Comparison of ENCODE assay signal across 19 cellular contexts in the genomic region with DNA sequence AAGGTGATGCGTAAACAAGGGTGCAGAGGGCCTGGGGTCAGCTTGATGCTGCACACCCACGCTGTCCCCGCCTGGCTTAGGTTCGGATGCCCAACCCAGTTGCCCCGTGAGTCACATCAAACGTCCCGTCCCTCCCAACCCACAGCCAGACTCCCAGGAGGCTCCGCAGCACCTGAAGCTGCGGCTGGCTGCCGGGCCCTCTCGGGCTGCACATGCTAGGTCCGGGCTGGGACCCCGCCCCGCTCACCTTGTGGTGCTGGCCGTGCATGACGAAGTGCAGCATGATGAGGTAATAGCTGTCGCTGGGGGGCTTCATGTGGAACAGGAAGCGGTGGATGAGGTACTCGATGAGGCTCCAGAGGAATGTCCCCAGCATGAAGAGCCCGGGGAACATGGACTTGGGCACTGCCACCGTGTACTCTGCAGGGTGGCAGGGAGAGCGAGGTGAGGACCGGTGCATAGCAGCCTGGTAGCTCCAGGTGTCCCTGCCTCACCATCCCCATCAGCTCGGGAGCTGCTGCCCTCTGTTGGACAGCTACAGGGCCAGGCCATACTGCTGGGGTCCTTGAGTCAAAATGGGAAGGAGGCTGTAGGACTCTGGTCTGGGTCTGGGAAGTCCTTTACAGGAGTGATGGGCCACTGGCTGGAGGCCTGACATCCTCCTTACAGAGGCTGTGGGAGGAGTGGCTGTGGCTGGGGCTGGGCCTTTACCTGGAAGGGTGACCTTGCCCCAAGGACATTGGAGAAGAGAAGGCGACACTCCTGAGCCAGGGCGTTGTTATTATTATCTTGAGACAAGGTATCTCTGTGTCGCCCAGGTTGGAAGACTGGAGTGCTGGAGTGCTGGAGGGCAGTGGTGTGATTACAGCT. TPM values are rescaled to one million over a fixed set of nuclear protein-coding genes. Genes with fewer than 3 reads are reported as not detected.
DNase-seq lines count a peak whose midpoint lies in the region; ATAC-seq and TF ChIP-seq lines count a peak whose summit lies in the region.
"Had no signal": no experiment of that assay in that cellular context is flagged by ENCODE, and none has a peak within 500 bp of the region (broad histone marks: within the 10 kb centered on the region; RNA-seq: fewer than 3 reads in every experiment).

No MANE protein-coding gene starts in this region.

- no peaks in the 10 kb centered on the region for H3K36me3 Mint-ChIP-seq in HFFc6 (ENCODE audit: low read depth)
- H3K36me3 Mint-ChIP-seq: activated naive CD4-positive, alpha-beta T cell treated with anti-CD3 and anti-CD28 coated beads, Interleukin-2, amount 10 ng/mL, durations not matched to agents 7 days and 5 days had no signal

- no peak for ATAC-seq in GM21423 (IDR thresholded peaks at IDR 0.05; ENCODE audit: unreplicated experiment)
- no peak for ATAC-seq in HG03175 (IDR thresholded peaks at IDR 0.05; ENCODE audit: unreplicated experiment)
- ATAC-seq: gastroesophageal sphincter, left cardiac atrium had no signal

- no peak overlapping the region for H3K27ac Mint-ChIP-seq in HFFc6
- H3K27ac Mint-ChIP-seq: activated naive CD4-positive, alpha-beta T cell treated with anti-CD3 and anti-CD28 coated beads, Interleukin-2, amount 10 ng/mL, durations not matched to agents 7 days and 5 days had no signal

- H3K27ac ChIP-seq in brain microvascular endothelial cell (no peak overlapping the region), substantia nigra (ENCODE audit: low read depth, low read length, poor library complexity, severe bottlenecking) (peak overlapping the region; percentile 42)
- H3K27ac ChIP-seq: gastroesophageal sphincter, right atrium auricular region had no signal

- H3K9me3 Mint-ChIP-seq in HFFc6: no peaks in the 10 kb centered on the region
- H3K9me3 Mint-ChIP-seq: activated naive CD4-positive, alpha-beta T cell treated with anti-CD3 and anti-CD28 coated beads, Interleukin-2, amount 10 ng/mL, durations not matched to agents 7 days and 5 days; central memory CD8-positive, alpha-beta T cell had no signal

- in situ Hi-C loops in brain microvascular endothelial cell (cut with HindIII; ENCODE audit: low pct_ligation_motif_present, low sequenced_read_pairs): no loop called here

- TF ChIP-seq CTCF in HFFc6 (IDR thresholded peaks at IDR 0.05): peak; percentile 22; the same call in 1 of the 2 replicates
- peak; percentile 20 for TF ChIP-seq CTCF in brain microvascular endothelial cell (IDR thresholded peaks at IDR 0.05; ENCODE audit: low read depth, low read length, missing control alignments)

- H3K36me3 ChIP-seq in brain microvascular endothelial cell (replicated peaks): no peaks in the 10 kb centered on the region
- H3K36me3 ChIP-seq: gastroesophageal sphincter, right atrium auricular region had no signal

- no peak overlapping the region for H3K4me3 ChIP-seq in brain microvascular endothelial cell (ENCODE audit: low read depth, low read length)
- H3K4me3 ChIP-seq: gastroesophageal sphincter, right atrium auricular region had no signal

- DNase-seq in HFFc6: no peak
- no peak for DNase-seq in brain microvascular endothelial cell
- no peak for DNase-seq in substantia nigra (lab: John Stamatoyannopoulos, UW)
- DNase-seq in NCI-H1930 (lab: John Stamatoyannopoulos, UW): no peak
- DNase-seq: activated CD8-positive, alpha-beta memory T cell treated with anti-CD3 and anti-CD28 coated beads for 24 hours; activated naive CD4-positive, alpha-beta T cell treated with anti-CD3 and anti-CD28 coated beads, Interleukin-2, amount 10 ng/mL, durations not matched to agents 7 days and 5 days; activated T-cell treated with anti-CD3 and anti-CD28 coated beads, Interleukin-2, amount 50 U/mL, for 48 hours; anterior cingulate cortex; erythroblast; left cardiac atrium; mesenchymal stem cell; NCI-H524; SW 1271 had no signal

- H3K4me3 Mint-ChIP-seq in HFFc6: no peak overlapping the region
- H3K4me3 Mint-ChIP-seq: activated naive CD4-positive, alpha-beta T cell treated with anti-CD3 and anti-CD28 coated beads, Interleukin-2, amount 10 ng/mL, durations not matched to agents 7 days and 5 days; central memory CD8-positive, alpha-beta T cell had no signal

- no peaks in the 10 kb centered on the region for H3K27me3 ChIP-seq in brain microvascular endothelial cell (replicated peaks)
- H3K27me3 ChIP-seq: right atrium auricular region had no signal

- H3K27me3 Mint-ChIP-seq in HFFc6 (ENCODE audit: insufficient read depth): peaks cover 41% of the 10 kb centered on the region

- no peaks in the 10 kb centered on the region for H3K4me1 Mint-ChIP-seq in HFFc6 (ENCODE audit: low read depth)
- H3K4me1 Mint-ChIP-seq: activated naive CD4-positive, alpha-beta T cell treated with anti-CD3 and anti-CD28 coated beads, Interleukin-2, amount 10 ng/mL, durations not matched to agents 7 days and 5 days; central memory CD8-positive, alpha-beta T cell had no signal

RNA-seq across cellular contexts. Expression of gene MLKL, which starts 18.3 kb away (rescaled TPM):
- total RNA-seq in HFFc6 (2021; fragmentation: NEBNext Ultra II Directional; extraction: Animal tissue kit (Norgen Biotek cat#: 25700)): 10 to 100 TPM; 10.2 to 14.8 (median 11.4) TPM

RNA-seq across cellular contexts. Expression of gene RFWD3, which starts 52.3 kb away (rescaled TPM):
- total RNA-seq in HFFc6 (2021; fragmentation: NEBNext Ultra II Directional; extraction: Animal tissue kit (Norgen Biotek cat#: 25700)): 10 to 100 TPM; 27.2 to 44.4 (median 42.9) TPM

RNA-seq across cellular contexts. Expression of gene FA2H, which starts 55.6 kb away (rescaled TPM):
- not detected for total RNA-seq in HFFc6 (2021; fragmentation: NEBNext Ultra II Directional; extraction: Animal tissue kit (Norgen Biotek cat#: 25700))
- total RNA-seq: omental fat pad had no signal
